ENCODE assay signal across 1 cellular context in the genomic region with DNA sequence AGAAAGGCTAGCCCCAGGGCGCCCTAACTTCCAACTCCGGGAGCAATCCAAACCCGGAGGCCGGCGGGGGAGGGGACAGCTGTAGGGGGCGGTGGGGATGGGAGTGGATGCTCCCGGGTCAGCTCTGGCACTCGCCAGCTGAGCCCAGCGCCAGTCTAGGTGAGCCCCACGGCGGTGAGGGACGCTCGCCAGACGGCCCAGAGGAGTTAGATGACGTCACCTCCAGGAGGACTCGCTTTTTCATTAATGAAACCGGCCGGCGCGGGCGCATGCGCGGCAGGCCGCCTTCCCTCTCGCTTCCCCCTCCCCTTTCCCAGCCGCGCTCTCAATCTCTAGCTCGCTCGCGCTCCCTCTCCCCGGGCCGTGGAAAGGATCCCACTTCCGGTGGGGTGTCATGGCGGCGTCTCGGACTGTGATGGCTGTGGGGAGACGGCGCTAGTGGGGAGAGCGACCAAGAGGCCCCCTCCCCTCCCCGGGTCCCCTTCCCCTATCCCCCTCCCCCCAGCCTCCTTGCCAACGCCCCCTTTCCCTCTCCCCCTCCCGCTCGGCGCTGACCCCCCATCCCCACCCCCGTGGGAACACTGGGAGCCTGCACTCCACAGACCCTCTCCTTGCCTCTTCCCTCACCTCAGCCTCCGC.
TF ChIP-seq lines count a peak whose summit lies in the region.

A gene with protein sequence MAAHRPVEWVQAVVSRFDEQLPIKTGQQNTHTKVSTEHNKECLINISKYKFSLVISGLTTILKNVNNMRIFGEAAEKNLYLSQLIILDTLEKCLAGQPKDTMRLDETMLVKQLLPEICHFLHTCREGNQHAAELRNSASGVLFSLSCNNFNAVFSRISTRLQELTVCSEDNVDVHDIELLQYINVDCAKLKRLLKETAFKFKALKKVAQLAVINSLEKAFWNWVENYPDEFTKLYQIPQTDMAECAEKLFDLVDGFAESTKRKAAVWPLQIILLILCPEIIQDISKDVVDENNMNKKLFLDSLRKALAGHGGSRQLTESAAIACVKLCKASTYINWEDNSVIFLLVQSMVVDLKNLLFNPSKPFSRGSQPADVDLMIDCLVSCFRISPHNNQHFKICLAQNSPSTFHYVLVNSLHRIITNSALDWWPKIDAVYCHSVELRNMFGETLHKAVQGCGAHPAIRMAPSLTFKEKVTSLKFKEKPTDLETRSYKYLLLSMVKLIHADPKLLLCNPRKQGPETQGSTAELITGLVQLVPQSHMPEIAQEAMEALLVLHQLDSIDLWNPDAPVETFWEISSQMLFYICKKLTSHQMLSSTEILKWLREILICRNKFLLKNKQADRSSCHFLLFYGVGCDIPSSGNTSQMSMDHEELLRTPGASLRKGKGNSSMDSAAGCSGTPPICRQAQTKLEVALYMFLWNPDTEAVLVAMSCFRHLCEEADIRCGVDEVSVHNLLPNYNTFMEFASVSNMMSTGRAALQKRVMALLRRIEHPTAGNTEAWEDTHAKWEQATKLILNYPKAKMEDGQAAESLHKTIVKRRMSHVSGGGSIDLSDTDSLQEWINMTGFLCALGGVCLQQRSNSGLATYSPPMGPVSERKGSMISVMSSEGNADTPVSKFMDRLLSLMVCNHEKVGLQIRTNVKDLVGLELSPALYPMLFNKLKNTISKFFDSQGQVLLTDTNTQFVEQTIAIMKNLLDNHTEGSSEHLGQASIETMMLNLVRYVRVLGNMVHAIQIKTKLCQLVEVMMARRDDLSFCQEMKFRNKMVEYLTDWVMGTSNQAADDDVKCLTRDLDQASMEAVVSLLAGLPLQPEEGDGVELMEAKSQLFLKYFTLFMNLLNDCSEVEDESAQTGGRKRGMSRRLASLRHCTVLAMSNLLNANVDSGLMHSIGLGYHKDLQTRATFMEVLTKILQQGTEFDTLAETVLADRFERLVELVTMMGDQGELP (N-terminal part only) (plus strand): TSS at position 378 of the 639 bp plus-strand sequence. CDS start 333 bp downstream, outside the sequence.

TF ChIP-seq in HepG2, 621 proteins besides CTCF, POLR2A, EP300 and RAD21 (continued from another document and continues in another):
- TF ChIP-seq, protein P1, sequence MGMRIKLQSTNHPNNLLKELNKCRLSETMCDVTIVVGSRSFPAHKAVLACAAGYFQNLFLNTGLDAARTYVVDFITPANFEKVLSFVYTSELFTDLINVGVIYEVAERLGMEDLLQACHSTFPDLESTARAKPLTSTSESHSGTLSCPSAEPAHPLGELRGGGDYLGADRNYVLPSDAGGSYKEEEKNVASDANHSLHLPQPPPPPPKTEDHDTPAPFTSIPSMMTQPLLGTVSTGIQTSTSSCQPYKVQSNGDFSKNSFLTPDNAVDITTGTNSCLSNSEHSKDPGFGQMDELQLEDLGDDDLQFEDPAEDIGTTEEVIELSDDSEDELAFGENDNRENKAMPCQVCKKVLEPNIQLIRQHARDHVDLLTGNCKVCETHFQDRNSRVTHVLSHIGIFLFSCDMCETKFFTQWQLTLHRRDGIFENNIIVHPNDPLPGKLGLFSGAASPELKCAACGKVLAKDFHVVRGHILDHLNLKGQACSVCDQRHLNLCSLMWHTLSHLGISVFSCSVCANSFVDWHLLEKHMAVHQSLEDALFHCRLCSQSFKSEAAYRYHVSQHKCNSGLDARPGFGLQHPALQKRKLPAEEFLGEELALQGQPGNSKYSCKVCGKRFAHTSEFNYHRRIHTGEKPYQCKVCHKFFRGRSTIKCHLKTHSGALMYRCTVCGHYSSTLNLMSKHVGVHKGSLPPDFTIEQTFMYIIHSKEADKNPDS (CRISPR knock-in tag; IDR thresholded peaks at IDR 0.05) = no peak
- TF ChIP-seq, protein P2, sequence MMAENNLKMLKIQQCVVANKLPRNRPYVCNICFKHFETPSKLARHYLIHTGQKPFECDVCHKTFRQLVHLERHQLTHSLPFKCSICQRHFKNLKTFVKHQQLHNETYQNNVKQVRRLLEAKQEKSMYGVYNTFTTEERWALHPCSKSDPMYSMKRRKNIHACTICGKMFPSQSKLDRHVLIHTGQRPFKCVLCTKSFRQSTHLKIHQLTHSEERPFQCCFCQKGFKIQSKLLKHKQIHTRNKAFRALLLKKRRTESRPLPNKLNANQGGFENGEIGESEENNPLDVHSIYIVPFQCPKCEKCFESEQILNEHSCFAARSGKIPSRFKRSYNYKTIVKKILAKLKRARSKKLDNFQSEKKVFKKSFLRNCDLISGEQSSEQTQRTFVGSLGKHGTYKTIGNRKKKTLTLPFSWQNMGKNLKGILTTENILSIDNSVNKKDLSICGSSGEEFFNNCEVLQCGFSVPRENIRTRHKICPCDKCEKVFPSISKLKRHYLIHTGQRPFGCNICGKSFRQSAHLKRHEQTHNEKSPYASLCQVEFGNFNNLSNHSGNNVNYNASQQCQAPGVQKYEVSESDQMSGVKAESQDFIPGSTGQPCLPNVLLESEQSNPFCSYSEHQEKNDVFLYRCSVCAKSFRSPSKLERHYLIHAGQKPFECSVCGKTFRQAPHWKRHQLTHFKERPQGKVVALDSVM (CRISPR knock-in tag; IDR thresholded peaks at IDR 0.05) = no peak
- TF ChIP-seq, protein P3, sequence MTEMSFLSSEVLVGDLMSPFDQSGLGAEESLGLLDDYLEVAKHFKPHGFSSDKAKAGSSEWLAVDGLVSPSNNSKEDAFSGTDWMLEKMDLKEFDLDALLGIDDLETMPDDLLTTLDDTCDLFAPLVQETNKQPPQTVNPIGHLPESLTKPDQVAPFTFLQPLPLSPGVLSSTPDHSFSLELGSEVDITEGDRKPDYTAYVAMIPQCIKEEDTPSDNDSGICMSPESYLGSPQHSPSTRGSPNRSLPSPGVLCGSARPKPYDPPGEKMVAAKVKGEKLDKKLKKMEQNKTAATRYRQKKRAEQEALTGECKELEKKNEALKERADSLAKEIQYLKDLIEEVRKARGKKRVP (CRISPR knock-in tag; IDR thresholded peaks at IDR 0.05) = no peak
- TF ChIP-seq GFI1 (CRISPR knock-in tag; IDR thresholded peaks at IDR 0.05; ENCODE audit: borderline replicate concordance) (no peak), HHEX (CRISPR knock-in tag; IDR thresholded peaks at IDR 0.05) (no peak), FIP1L1 (IDR thresholded peaks at IDR 0.05; ENCODE audit: borderline replicate concordance, insufficient read depth, low read depth, low read length) (no peak), KLF9 (CRISPR knock-in tag; IDR thresholded peaks at IDR 0.05; ENCODE audit: low read depth) (no peak), ZSCAN21 (CRISPR knock-in tag; IDR thresholded peaks at IDR 0.05; ENCODE audit: borderline replicate concordance) (no peak), REXO4 (CRISPR knock-in tag; IDR thresholded peaks at IDR 0.05; ENCODE audit: borderline replicate concordance) (no peak), ARID2 (CRISPR knock-in tag; IDR thresholded peaks at IDR 0.05; ENCODE audit: borderline replicate concordance) (no peak), ZNF343 (CRISPR knock-in tag; IDR thresholded peaks at IDR 0.05) (no peak), PHB2 (IDR thresholded peaks at IDR 0.05; ENCODE audit: partially characterized antibody) (no peak), SYNCRIP (IDR thresholded peaks at IDR 0.05; ENCODE audit: insufficient read depth, low read depth, low read length) (no peak), ZNF674 (CRISPR knock-in tag; IDR thresholded peaks at IDR 0.05; ENCODE audit: low read depth) (no peak), NFYC (CRISPR knock-in tag; IDR thresholded peaks at IDR 0.05) (no peak), ZSCAN30 (CRISPR knock-in tag; IDR thresholded peaks at IDR 0.05) (no peak), ZNF549 (CRISPR knock-in tag; IDR thresholded peaks at IDR 0.05) (no peak), KDM2A (CRISPR knock-in tag; IDR thresholded peaks at IDR 0.05; ENCODE audit: borderline replicate concordance, low read depth) (peak; percentile 81), ZNF709 (CRISPR knock-in tag; IDR thresholded peaks at IDR 0.05) (no peak), CEBPG (CRISPR knock-in tag; IDR thresholded peaks at IDR 0.05) (0 out of 2 replicates have a peak, but pooled peaks have one; percentile 9), ZFP36L2 (CRISPR knock-in tag; IDR thresholded peaks at IDR 0.05) (no peak), ZFX (CRISPR knock-in tag; IDR thresholded peaks at IDR 0.05; ENCODE audit: low read depth) (peak; percentile 41; the same call in 1 of the 2 replicates), ZKSCAN8 (CRISPR knock-in tag; IDR thresholded peaks at IDR 0.05; ENCODE audit: borderline replicate concordance) (no peak)
- TF ChIP-seq, protein P4, sequence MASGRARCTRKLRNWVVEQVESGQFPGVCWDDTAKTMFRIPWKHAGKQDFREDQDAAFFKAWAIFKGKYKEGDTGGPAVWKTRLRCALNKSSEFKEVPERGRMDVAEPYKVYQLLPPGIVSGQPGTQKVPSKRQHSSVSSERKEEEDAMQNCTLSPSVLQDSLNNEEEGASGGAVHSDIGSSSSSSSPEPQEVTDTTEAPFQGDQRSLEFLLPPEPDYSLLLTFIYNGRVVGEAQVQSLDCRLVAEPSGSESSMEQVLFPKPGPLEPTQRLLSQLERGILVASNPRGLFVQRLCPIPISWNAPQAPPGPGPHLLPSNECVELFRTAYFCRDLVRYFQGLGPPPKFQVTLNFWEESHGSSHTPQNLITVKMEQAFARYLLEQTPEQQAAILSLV (CRISPR knock-in tag; IDR thresholded peaks at IDR 0.05; ENCODE audit: borderline replicate concordance) = no peak
- TF ChIP-seq, protein P5, sequence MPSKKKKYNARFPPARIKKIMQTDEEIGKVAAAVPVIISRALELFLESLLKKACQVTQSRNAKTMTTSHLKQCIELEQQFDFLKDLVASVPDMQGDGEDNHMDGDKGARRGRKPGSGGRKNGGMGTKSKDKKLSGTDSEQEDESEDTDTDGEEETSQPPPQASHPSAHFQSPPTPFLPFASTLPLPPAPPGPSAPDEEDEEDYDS (CRISPR knock-in tag; IDR thresholded peaks at IDR 0.05) = peak; percentile 76
- TF ChIP-seq, protein P6, sequence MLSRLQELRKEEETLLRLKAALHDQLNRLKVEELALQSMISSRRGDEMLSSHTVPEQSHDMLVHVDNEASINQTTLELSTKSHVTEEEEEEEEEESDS (CRISPR knock-in tag; IDR thresholded peaks at IDR 0.05; ENCODE audit: borderline replicate concordance) = no peak
- TF ChIP-seq, protein P7, sequence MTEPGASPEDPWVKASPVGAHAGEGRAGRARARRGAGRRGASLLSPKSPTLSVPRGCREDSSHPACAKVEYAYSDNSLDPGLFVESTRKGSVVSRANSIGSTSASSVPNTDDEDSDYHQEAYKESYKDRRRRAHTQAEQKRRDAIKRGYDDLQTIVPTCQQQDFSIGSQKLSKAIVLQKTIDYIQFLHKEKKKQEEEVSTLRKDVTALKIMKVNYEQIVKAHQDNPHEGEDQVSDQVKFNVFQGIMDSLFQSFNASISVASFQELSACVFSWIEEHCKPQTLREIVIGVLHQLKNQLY (CRISPR knock-in tag; IDR thresholded peaks at IDR 0.05) = no peak
- TF ChIP-seq, protein P8, sequence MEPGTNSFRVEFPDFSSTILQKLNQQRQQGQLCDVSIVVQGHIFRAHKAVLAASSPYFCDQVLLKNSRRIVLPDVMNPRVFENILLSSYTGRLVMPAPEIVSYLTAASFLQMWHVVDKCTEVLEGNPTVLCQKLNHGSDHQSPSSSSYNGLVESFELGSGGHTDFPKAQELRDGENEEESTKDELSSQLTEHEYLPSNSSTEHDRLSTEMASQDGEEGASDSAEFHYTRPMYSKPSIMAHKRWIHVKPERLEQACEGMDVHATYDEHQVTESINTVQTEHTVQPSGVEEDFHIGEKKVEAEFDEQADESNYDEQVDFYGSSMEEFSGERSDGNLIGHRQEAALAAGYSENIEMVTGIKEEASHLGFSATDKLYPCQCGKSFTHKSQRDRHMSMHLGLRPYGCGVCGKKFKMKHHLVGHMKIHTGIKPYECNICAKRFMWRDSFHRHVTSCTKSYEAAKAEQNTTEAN (CRISPR knock-in tag; conservative IDR thresholded peaks at IDR 0.05) = no peak
- TF ChIP-seq, protein P9, sequence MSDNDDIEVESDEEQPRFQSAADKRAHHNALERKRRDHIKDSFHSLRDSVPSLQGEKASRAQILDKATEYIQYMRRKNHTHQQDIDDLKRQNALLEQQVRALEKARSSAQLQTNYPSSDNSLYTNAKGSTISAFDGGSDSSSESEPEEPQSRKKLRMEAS (IDR thresholded peaks at IDR 0.05) = peak; percentile 19; the same call in 1 of the 2 replicates
- TF ChIP-seq, protein P10, sequence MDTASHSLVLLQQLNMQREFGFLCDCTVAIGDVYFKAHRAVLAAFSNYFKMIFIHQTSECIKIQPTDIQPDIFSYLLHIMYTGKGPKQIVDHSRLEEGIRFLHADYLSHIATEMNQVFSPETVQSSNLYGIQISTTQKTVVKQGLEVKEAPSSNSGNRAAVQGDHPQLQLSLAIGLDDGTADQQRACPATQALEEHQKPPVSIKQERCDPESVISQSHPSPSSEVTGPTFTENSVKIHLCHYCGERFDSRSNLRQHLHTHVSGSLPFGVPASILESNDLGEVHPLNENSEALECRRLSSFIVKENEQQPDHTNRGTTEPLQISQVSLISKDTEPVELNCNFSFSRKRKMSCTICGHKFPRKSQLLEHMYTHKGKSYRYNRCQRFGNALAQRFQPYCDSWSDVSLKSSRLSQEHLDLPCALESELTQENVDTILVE (CRISPR knock-in tag; IDR thresholded peaks at IDR 0.05) = no peak
- TF ChIP-seq, protein P11, sequence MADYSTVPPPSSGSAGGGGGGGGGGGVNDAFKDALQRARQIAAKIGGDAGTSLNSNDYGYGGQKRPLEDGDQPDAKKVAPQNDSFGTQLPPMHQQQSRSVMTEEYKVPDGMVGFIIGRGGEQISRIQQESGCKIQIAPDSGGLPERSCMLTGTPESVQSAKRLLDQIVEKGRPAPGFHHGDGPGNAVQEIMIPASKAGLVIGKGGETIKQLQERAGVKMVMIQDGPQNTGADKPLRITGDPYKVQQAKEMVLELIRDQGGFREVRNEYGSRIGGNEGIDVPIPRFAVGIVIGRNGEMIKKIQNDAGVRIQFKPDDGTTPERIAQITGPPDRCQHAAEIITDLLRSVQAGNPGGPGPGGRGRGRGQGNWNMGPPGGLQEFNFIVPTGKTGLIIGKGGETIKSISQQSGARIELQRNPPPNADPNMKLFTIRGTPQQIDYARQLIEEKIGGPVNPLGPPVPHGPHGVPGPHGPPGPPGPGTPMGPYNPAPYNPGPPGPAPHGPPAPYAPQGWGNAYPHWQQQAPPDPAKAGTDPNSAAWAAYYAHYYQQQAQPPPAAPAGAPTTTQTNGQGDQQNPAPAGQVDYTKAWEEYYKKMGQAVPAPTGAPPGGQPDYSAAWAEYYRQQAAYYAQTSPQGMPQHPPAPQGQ (CRISPR knock-in tag; IDR thresholded peaks at IDR 0.05; ENCODE audit: borderline replicate concordance) = no peak
- TF ChIP-seq, protein P12, sequence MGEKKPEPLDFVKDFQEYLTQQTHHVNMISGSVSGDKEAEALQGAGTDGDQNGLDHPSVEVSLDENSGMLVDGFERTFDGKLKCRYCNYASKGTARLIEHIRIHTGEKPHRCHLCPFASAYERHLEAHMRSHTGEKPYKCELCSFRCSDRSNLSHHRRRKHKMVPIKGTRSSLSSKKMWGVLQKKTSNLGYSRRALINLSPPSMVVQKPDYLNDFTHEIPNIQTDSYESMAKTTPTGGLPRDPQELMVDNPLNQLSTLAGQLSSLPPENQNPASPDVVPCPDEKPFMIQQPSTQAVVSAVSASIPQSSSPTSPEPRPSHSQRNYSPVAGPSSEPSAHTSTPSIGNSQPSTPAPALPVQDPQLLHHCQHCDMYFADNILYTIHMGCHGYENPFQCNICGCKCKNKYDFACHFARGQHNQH (CRISPR knock-in tag; IDR thresholded peaks at IDR 0.05) = no peak
- TF ChIP-seq, protein P13, sequence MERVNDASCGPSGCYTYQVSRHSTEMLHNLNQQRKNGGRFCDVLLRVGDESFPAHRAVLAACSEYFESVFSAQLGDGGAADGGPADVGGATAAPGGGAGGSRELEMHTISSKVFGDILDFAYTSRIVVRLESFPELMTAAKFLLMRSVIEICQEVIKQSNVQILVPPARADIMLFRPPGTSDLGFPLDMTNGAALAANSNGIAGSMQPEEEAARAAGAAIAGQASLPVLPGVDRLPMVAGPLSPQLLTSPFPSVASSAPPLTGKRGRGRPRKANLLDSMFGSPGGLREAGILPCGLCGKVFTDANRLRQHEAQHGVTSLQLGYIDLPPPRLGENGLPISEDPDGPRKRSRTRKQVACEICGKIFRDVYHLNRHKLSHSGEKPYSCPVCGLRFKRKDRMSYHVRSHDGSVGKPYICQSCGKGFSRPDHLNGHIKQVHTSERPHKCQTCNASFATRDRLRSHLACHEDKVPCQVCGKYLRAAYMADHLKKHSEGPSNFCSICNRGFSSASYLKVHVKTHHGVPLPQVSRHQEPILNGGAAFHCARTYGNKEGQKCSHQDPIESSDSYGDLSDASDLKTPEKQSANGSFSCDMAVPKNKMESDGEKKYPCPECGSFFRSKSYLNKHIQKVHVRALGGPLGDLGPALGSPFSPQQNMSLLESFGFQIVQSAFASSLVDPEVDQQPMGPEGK (CRISPR knock-in tag; IDR thresholded peaks at IDR 0.05) = peak; percentile 2; the same call in 1 of the 2 replicates
